Comparison of ENCODE assay signal across 13 cellular contexts in genomic region chr22:32579533-32580220, GRCh38.
DNase-seq lines count a peak whose midpoint lies in the region; ATAC-seq lines count a peak whose summit lies in the region.
"Had no signal": no experiment of that assay in that cellular context is flagged by ENCODE, and none has a peak within 500 bp of the region (broad histone marks: within the 10 kb centered on the region; RNA-seq: fewer than 3 reads in every experiment).

No MANE protein-coding gene starts in this region.

- no peaks in the 10 kb centered on the region for H3K36me3 Mint-ChIP-seq in activated CD4-positive, alpha-beta T cell treated with anti-CD3 and anti-CD28 coated beads, Interleukin-2, amount 10 ng/mL, durations not matched to agents 24 days and 14 days (ENCODE audit: low read depth)
- H3K36me3 Mint-ChIP-seq: activated CD4-positive, alpha-beta memory T cell treated with anti-CD3 and anti-CD28 coated beads for 36 hours had no signal

- no peaks in the 10 kb centered on the region for H3K4me1 Mint-ChIP-seq in activated CD4-positive, alpha-beta T cell treated with anti-CD3 and anti-CD28 coated beads, Interleukin-2, amount 10 ng/mL, durations not matched to agents 24 days and 14 days
- H3K4me1 Mint-ChIP-seq: naive B cell had no signal

- DNase-seq in H4 (ENCODE audit: low spot score), result peak; percentile 79
- peak; percentile 42 for DNase-seq in astrocyte of the hippocampus (ENCODE audit: low read depth, low spot score)
- DNase-seq in left ventricle myocardium superior, result peak; percentile 52
- DNase-seq in sciatic nerve (ENCODE audit: low spot score), result no peak
- no peak for DNase-seq in activated CD4-positive, alpha-beta T cell treated with anti-CD3 and anti-CD28 coated beads, Interleukin-2, amount 10 ng/mL, durations not matched to agents 24 days and 14 days
- no peak for DNase-seq in LoVo (ENCODE audit: low spot score)
- DNase-seq in head of caudate nucleus, result no peak
- DNase-seq: activated CD4-positive, alpha-beta memory T cell treated with anti-CD3 and anti-CD28 coated beads for 36 hours; activated effector memory CD4-positive, alpha-beta T cell treated with Interleukin-2 at 50 U/mL for 16 hours; naive B cell; NCI-H2227 treated with DMSO at 0.1 percent for 48 hours; T-helper 2 cell had no signal

- no peaks in the 10 kb centered on the region for H3K27me3 Mint-ChIP-seq in activated CD4-positive, alpha-beta T cell treated with anti-CD3 and anti-CD28 coated beads, Interleukin-2, amount 10 ng/mL, durations not matched to agents 24 days and 14 days

- ATAC-seq in left ventricle myocardium superior, result peak; percentile 67
- peak; percentile 55 for ATAC-seq in sciatic nerve
- no peak for ATAC-seq in GM21515 (IDR thresholded peaks at IDR 0.05; ENCODE audit: unreplicated experiment)

- H3K9me3 Mint-ChIP-seq in activated CD4-positive, alpha-beta T cell treated with anti-CD3 and anti-CD28 coated beads, Interleukin-2, amount 10 ng/mL, durations not matched to agents 24 days and 14 days, result no peaks in the 10 kb centered on the region
- H3K9me3 Mint-ChIP-seq: activated CD4-positive, alpha-beta memory T cell treated with anti-CD3 and anti-CD28 coated beads for 36 hours had no signal

- intact Hi-C loops in left ventricle myocardium superior (cut with micrococcal nuclease) (no loop called here), sciatic nerve (cut with DNase I) (no loop called here), head of caudate nucleus (cut with DNase I) (no loop called here)
- intact Hi-C loops in activated CD4-positive, alpha-beta T cell treated with anti-CD3 and anti-CD28 coated beads, Interleukin-2, amount 10 ng/mL, durations not matched to agents 24 days and 14 days (cut with micrococcal nuclease), result no loop called here

- no peak overlapping the region for H3K27ac Mint-ChIP-seq in activated CD4-positive, alpha-beta T cell treated with anti-CD3 and anti-CD28 coated beads, Interleukin-2, amount 10 ng/mL, durations not matched to agents 24 days and 14 days
- H3K27ac Mint-ChIP-seq: activated CD4-positive, alpha-beta memory T cell treated with anti-CD3 and anti-CD28 coated beads for 36 hours; naive B cell had no signal

- H3K4me3 Mint-ChIP-seq in activated CD4-positive, alpha-beta T cell treated with anti-CD3 and anti-CD28 coated beads, Interleukin-2, amount 10 ng/mL, durations not matched to agents 24 days and 14 days, result no peak overlapping the region
- H3K4me3 Mint-ChIP-seq: activated CD4-positive, alpha-beta memory T cell treated with anti-CD3 and anti-CD28 coated beads for 36 hours; naive B cell had no signal

Comparison
In these comparisons a context has a peak if more than half of its experiments do, and no peak if none do; other contexts are left out.
1. DNase-seq: peak in H4 (single experiment), astrocyte of the hippocampus (single experiment) and left ventricle myocardium superior (single experiment); none in sciatic nerve (single experiment), activated CD4-positive, alpha-beta T cell treated with anti-CD3 and anti-CD28 coated beads, Interleukin-2, amount 10 ng/mL, durations not matched to agents 24 days and 14 days (single experiment), LoVo (single experiment) and head of caudate nucleus (0 of 42).